ENCODE assay signal across 8 cellular contexts in the genomic region with DNA sequence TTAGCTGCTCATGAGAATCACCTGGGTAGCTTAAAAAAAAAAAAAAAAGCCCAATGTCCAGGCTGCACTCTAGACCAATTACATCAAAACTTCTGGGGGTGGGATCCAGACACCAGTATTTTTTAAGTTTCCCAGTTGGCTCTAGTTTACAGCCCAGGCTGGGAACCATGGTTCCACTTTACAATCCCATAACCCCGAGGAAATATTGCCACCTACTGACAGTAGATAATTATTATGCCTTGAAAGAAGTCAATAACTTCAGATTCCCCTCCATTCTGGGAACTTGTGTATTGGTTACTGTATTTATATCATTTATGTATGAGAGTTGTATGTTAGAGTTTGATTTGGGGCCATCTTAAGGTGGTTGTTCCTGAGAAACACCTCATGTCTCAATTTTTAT.
DNase-seq lines count a peak whose midpoint lies in the region; ATAC-seq and TF ChIP-seq lines count a peak whose summit lies in the region.

No MANE protein-coding gene starts in this region.

- intact Hi-C loops in adrenal gland (cut with DNase I): loop anchor here (5.0 to 10.0 kb wide), 3 partner anchors 218 to 484 kb away; partner anchors contain the start of gene UHMK1 (in 1 of the 2)

- H3K27me3 ChIP-seq in adrenal gland: no peaks in the 10 kb centered on the region

- no peak overlapping the region for H3K4me3 ChIP-seq in adrenal gland

- H3K27ac ChIP-seq in adrenal gland: no peak overlapping the region

- WGBS in adrenal gland, 4 donors: 8 to 41% (median 27%) methylated on average over 1 of the region's 1 CpG

- no peaks in the 10 kb centered on the region for H3K36me3 ChIP-seq in adrenal gland (replicated peaks in 1 of 2)

- ATAC-seq in left lobe of liver: peak; percentile 84
- no peak for ATAC-seq in HG03139 (IDR thresholded peaks at IDR 0.05; ENCODE audit: unreplicated experiment)
- no peak for ATAC-seq in HG03342 (IDR thresholded peaks at IDR 0.05; ENCODE audit: unreplicated experiment)

- DNase-seq in GM04504 (ENCODE audit: low read depth) (peak; percentile 10), NAMALWA (ENCODE audit: low spot score) (peak; percentile 45), adrenal gland (no peak), left lobe of liver (ENCODE audit: low spot score) (no peak), NCI-H1436 (lab: John Stamatoyannopoulos, UW) (no peak), amygdala (lab: John Stamatoyannopoulos, UW) (no peak)

- no peaks in the 10 kb centered on the region for H3K9me3 ChIP-seq in adrenal gland (replicated peaks in 1 of 3)

- no peak for TF ChIP-seq POLR2A in adrenal gland (IDR thresholded peaks at IDR 0.05)

- H3K4me1 ChIP-seq in adrenal gland (replicated peaks in 1 of 2): no peaks in the 10 kb centered on the region

- TF ChIP-seq CTCF in adrenal gland (IDR thresholded peaks at IDR 0.05): peak; percentile 15 to 53 (median 47)

Comparison
In these comparisons a context has a peak if more than half of its experiments do, and no peak if none do; other contexts are left out.
1. DNase-seq: peak in GM04504 (single experiment) and NAMALWA (single experiment); none in adrenal gland (0 of 7), left lobe of liver (single experiment), NCI-H1436 (single experiment) and amygdala (0 of 56).